Comparison of ENCODE assay signal across 10 cellular contexts in genomic region chr10:4132216-4132556, GRCh38.
DNase-seq lines count a peak whose midpoint lies in the region; ATAC-seq and TF ChIP-seq lines count a peak whose summit lies in the region.
"Had no signal": no experiment of that assay in that cellular context is flagged by ENCODE, and none has a peak within 500 bp of the region (broad histone marks: within the 10 kb centered on the region; RNA-seq: fewer than 3 reads in every experiment).

No MANE protein-coding gene starts in this region.

- H3K36me3 Mint-ChIP-seq in activated naive CD4-positive, alpha-beta T cell treated with anti-CD3 and anti-CD28 coated beads, Interleukin-2, amount 10 ng/mL, durations not matched to agents 7 days and 5 days: peaks cover 12% of the 10 kb centered on the region

- peaks cover 16% of the 10 kb centered on the region for H3K9me3 Mint-ChIP-seq in activated naive CD4-positive, alpha-beta T cell treated with anti-CD3 and anti-CD28 coated beads, Interleukin-2, amount 10 ng/mL, durations not matched to agents 7 days and 5 days

- H4K20me1 ChIP-seq in KMS-11 (ENCODE audit: insufficient read depth) (no peaks in the 10 kb centered on the region), osteoblast (ENCODE audit: insufficient read depth, low read length) (no peaks in the 10 kb centered on the region)

- H3K27me3 ChIP-seq in KMS-11 (ENCODE audit: insufficient read depth, low read depth) (no peaks in the 10 kb centered on the region), osteoblast (ENCODE audit: insufficient read depth, low read length) (no peaks in the 10 kb centered on the region)
- no peaks in the 10 kb centered on the region for H3K27me3 ChIP-seq in effector memory CD4-positive, alpha-beta T cell (replicated peaks; ENCODE audit: control insufficient read depth, insufficient read depth, low read length, poor library complexity, severe bottlenecking)

- H3K79me2 ChIP-seq in KMS-11 (ENCODE audit: insufficient read depth, low read depth): no peaks in the 10 kb centered on the region
- H3K79me2 ChIP-seq in osteoblast (ENCODE audit: insufficient read depth, low read length): no peaks in the 10 kb centered on the region

- H3K27ac Mint-ChIP-seq in activated naive CD4-positive, alpha-beta T cell treated with anti-CD3 and anti-CD28 coated beads, Interleukin-2, amount 10 ng/mL, durations not matched to agents 7 days and 5 days: no peak overlapping the region

- H3K9me3 ChIP-seq in effector memory CD4-positive, alpha-beta T cell (ENCODE audit: control insufficient read depth, low read length): no peaks in the 10 kb centered on the region
- no peaks in the 10 kb centered on the region for H3K9me3 ChIP-seq in osteoblast (ENCODE audit: low read depth, low read length)

- DNase-seq in AG04449 (ENCODE audit: low read depth, low spot score) (no peak), osteoblast (ENCODE audit: insufficient read length, low spot score, missing footprints) (peak; percentile 27), GM13977 (ENCODE audit: low spot score) (no peak)
- no peak for DNase-seq in effector memory CD4-positive, alpha-beta T cell
- no peak for DNase-seq in activated naive CD4-positive, alpha-beta T cell treated with anti-CD3 and anti-CD28 coated beads, Interleukin-2, amount 10 ng/mL, durations not matched to agents 7 days and 5 days
- DNase-seq: NCI-H2227 treated with DMSO at 0.1 percent for 48 hours had no signal

- peak overlapping the region; percentile 88 for H3K4me2 ChIP-seq in KMS-11
- peak overlapping the region; percentile 71 for H3K4me2 ChIP-seq in osteoblast (ENCODE audit: insufficient read depth, low read length)

- H3K27me3 Mint-ChIP-seq in activated naive CD4-positive, alpha-beta T cell treated with anti-CD3 and anti-CD28 coated beads, Interleukin-2, amount 10 ng/mL, durations not matched to agents 7 days and 5 days: no peaks in the 10 kb centered on the region

- no peak overlapping the region for H3K9ac ChIP-seq in KMS-11

- peaks cover 36% of the 10 kb centered on the region for H3K4me1 Mint-ChIP-seq in activated naive CD4-positive, alpha-beta T cell treated with anti-CD3 and anti-CD28 coated beads, Interleukin-2, amount 10 ng/mL, durations not matched to agents 7 days and 5 days

- ATAC-seq in GM21786 (IDR thresholded peaks at IDR 0.05; ENCODE audit: unreplicated experiment) (no peak), GM21737 (IDR thresholded peaks at IDR 0.05; ENCODE audit: unreplicated experiment) (no peak)

- no peak overlapping the region for H2AFZ ChIP-seq in KMS-11 (ENCODE audit: low read depth)
- H2AFZ ChIP-seq in osteoblast (ENCODE audit: low read length): peak overlapping the region; percentile 76

- H3K4me3 ChIP-seq in AG04449 (ENCODE audit: low read depth, low read length) (peak overlapping the region; percentile 41), KMS-11 (IDR thresholded peaks at IDR 0.05; ENCODE audit: insufficient read depth, low read depth, low read length) (no peak overlapping the region), osteoblast (ENCODE audit: insufficient read depth, low read length) (peak overlapping the region; percentile 36)
- no peak overlapping the region for H3K4me3 ChIP-seq in effector memory CD4-positive, alpha-beta T cell (ENCODE audit: insufficient read depth, low read depth, low read length, poor library complexity, severe bottlenecking)
- H3K4me3 ChIP-seq: lung had no signal

- H3K27ac ChIP-seq in KMS-11 (no peak overlapping the region), osteoblast (ENCODE audit: low read depth, low read length) (peak overlapping the region; percentile 73)
- peak overlapping the region; percentile 28 for H3K27ac ChIP-seq in effector memory CD4-positive, alpha-beta T cell (ENCODE audit: insufficient read depth, low read length, poor library complexity, severe bottlenecking)

- no peak overlapping the region for H3K4me3 Mint-ChIP-seq in activated naive CD4-positive, alpha-beta T cell treated with anti-CD3 and anti-CD28 coated beads, Interleukin-2, amount 10 ng/mL, durations not matched to agents 7 days and 5 days

- in situ Hi-C loops in GM13977 (cut with MboI; ENCODE audit: low pct_unique_long_range_greater_than_20kb, low sequenced_read_pairs, unreplicated experiment): no loop called here

- no peaks in the 10 kb centered on the region for H3K36me3 ChIP-seq in KMS-11 (ENCODE audit: insufficient read depth)
- no peaks in the 10 kb centered on the region for H3K36me3 ChIP-seq in effector memory CD4-positive, alpha-beta T cell (ENCODE audit: control insufficient read depth, insufficient read depth, low read length)
- no peaks in the 10 kb centered on the region for H3K36me3 ChIP-seq in osteoblast (ENCODE audit: insufficient read depth, low read length)

- TF ChIP-seq CTCF in AG04449 (IDR thresholded peaks at IDR 0.05; ENCODE audit: insufficient read depth, low read length, missing control alignments) (no peak), KMS-11 (conservative IDR thresholded peaks at IDR 0.05; ENCODE audit: low read depth, low read length) (no peak), osteoblast (IDR thresholded peaks at IDR 0.05; ENCODE audit: extremely low read depth, low read depth, low read length) (no peak), GM13977 (IDR thresholded peaks at IDR 0.05; ENCODE audit: extremely low read depth, insufficient read depth, missing control alignments) (no peak)

- CTCF ChIA-PET in AG04449 (lab: Yijun Ruan, JAX): no interaction called here
- CTCF ChIA-PET in activated naive CD4-positive, alpha-beta T cell treated with anti-CD3 and anti-CD28 coated beads, Interleukin-2, amount 10 ng/mL, durations not matched to agents 7 days and 5 days (lab: Charles Lee): no interaction called here

- H3K4me1 ChIP-seq in KMS-11 (ENCODE audit: low read depth, poor library complexity, severe bottlenecking) (peaks cover 43% of the 10 kb centered on the region), osteoblast (ENCODE audit: insufficient read depth, low read length) (peaks cover 21% of the 10 kb centered on the region)
- H3K4me1 ChIP-seq in effector memory CD4-positive, alpha-beta T cell (ENCODE audit: control insufficient read depth, insufficient read depth, low read length, poor library complexity, severe bottlenecking): peaks cover 31% of the 10 kb centered on the region

- POLR2A ChIA-PET in AG04449 (lab: Yijun Ruan, JAX): interaction anchor here (0.6 to 1.2 kb wide), 3 partner anchors 62 to 906 kb away, joined by 3 to 6 read pairs (median 4); partner anchors contain the start of gene KLF6

Comparison
In these comparisons a context has a peak if more than half of its experiments do, and no peak if none do; other contexts are left out.
1. H3K4me3 ChIP-seq: peak in AG04449 (single experiment) and osteoblast (single experiment); none in KMS-11 (single experiment) and effector memory CD4-positive, alpha-beta T cell (single experiment).